ENCODE assay signal across 18 cellular contexts in genomic region chr15:92579486-92579885, GRCh38.
DNase-seq lines count a peak whose midpoint lies in the region; ATAC-seq and TF ChIP-seq lines count a peak whose summit lies in the region.
"Had no signal": no experiment of that assay in that cellular context is flagged by ENCODE, and none has a peak within 500 bp of the region (broad histone marks: within the 10 kb centered on the region; RNA-seq: fewer than 3 reads in every experiment).

No MANE protein-coding gene starts in this region.

- no peak overlapping the region for H3K4me3 Mint-ChIP-seq in activated CD8-positive, alpha-beta memory T cell treated with anti-CD3 and anti-CD28 coated beads, Interleukin-2, amount 10 ng/mL, durations not matched to agents 7 days and 5 days
- no peak overlapping the region for H3K4me3 Mint-ChIP-seq in osteocyte (ENCODE audit: unreplicated experiment)
- H3K4me3 Mint-ChIP-seq in Caco-2 (ENCODE audit: unreplicated experiment): no peak overlapping the region
- H3K4me3 Mint-ChIP-seq: CD14-positive monocyte; CD4-positive, alpha-beta memory T cell; GM23338; HFFc6 had no signal

- no peak overlapping the region for H3K27ac Mint-ChIP-seq in activated CD8-positive, alpha-beta memory T cell treated with anti-CD3 and anti-CD28 coated beads, Interleukin-2, amount 10 ng/mL, durations not matched to agents 7 days and 5 days
- H3K27ac Mint-ChIP-seq in osteocyte (ENCODE audit: unreplicated experiment): no peak overlapping the region
- no peak overlapping the region for H3K27ac Mint-ChIP-seq in Caco-2 (ENCODE audit: unreplicated experiment)
- H3K27ac Mint-ChIP-seq: CD4-positive, alpha-beta memory T cell; GM23338; HFFc6 had no signal

- TF ChIP-seq CTCF in coronary artery (IDR thresholded peaks at IDR 0.05): no peak
- no peak for TF ChIP-seq CTCF in osteocyte (IDR thresholded peaks at IDR 0.05)
- TF ChIP-seq CTCF in Caco-2 (IDR thresholded peaks at IDR 0.05; ENCODE audit: insufficient read depth in 1 of 2, low read depth in 1 of 2, low read length in 1 of 2, severe bottlenecking in 1 of 2, unreplicated experiment in 1 of 2): no peak

- no peaks in the 10 kb centered on the region for H3K9me3 Mint-ChIP-seq in activated CD8-positive, alpha-beta memory T cell treated with anti-CD3 and anti-CD28 coated beads, Interleukin-2, amount 10 ng/mL, durations not matched to agents 7 days and 5 days (ENCODE audit: low read depth)
- no peaks in the 10 kb centered on the region for H3K9me3 Mint-ChIP-seq in osteocyte (ENCODE audit: unreplicated experiment)
- H3K9me3 Mint-ChIP-seq in Caco-2 (ENCODE audit: unreplicated experiment): no peaks in the 10 kb centered on the region
- H3K9me3 Mint-ChIP-seq: CD4-positive, alpha-beta memory T cell had no signal

- DNase-seq in activated CD8-positive, alpha-beta memory T cell treated with anti-CD3 and anti-CD28 coated beads, Interleukin-2, amount 10 ng/mL, durations not matched to agents 7 days and 5 days: peak; percentile 30
- no peak for DNase-seq in activated CD8-positive, alpha-beta memory T cell treated with anti-CD3 and anti-CD28 coated beads, Interleukin-2, amount 50 U/mL, for 4 hours
- DNase-seq in coronary artery (ENCODE audit: low spot score): peak; percentile 65
- DNase-seq in osteocyte (ENCODE audit: extremely low spot score, unreplicated experiment): peak; percentile 70
- no peak for DNase-seq in mucosa of gallbladder (ENCODE audit: low spot score)
- no peak for DNase-seq in stimulated activated CD4-positive, alpha-beta T cell treated with anti-CD3 and anti-CD28 coated beads, Interleukin-2, amount 100 ng/mL, for 24 hours
- no peak for DNase-seq in Caco-2
- DNase-seq: 8988T; Calu3; CD4-positive, alpha-beta memory T cell; DMS79 treated with DMSO at 0.1 percent for 48 hours; GF-D8; HFFc6 had no signal

- H3K4me3 ChIP-seq in coronary artery (no peak overlapping the region), Caco-2 (ENCODE audit: low read depth, low read length) (no peak overlapping the region)
- H3K4me3 ChIP-seq: BLaER1, GM23338 had no signal

- H3K4me1 Mint-ChIP-seq in activated CD8-positive, alpha-beta memory T cell treated with anti-CD3 and anti-CD28 coated beads, Interleukin-2, amount 10 ng/mL, durations not matched to agents 7 days and 5 days: no peaks in the 10 kb centered on the region
- no peaks in the 10 kb centered on the region for H3K4me1 Mint-ChIP-seq in osteocyte (ENCODE audit: unreplicated experiment)
- H3K4me1 Mint-ChIP-seq in Caco-2 (ENCODE audit: low read depth, unreplicated experiment): no peaks in the 10 kb centered on the region
- H3K4me1 Mint-ChIP-seq: CD4-positive, alpha-beta memory T cell; GM23338 had no signal

- H3K27me3 ChIP-seq in Caco-2 (replicated peaks; ENCODE audit: control insufficient read depth, insufficient read depth, low read length): no peaks in the 10 kb centered on the region
- H3K27me3 ChIP-seq: BLaER1 had no signal

- intact Hi-C loops in Caco-2 (cut with micrococcal nuclease; ENCODE audit: unreplicated experiment): no loop called here

- no peak overlapping the region for H3K27ac ChIP-seq in coronary artery
- H3K27ac ChIP-seq: BLaER1 had no signal

- BruUV-seq in Caco-2 (replicated peaks; lab: Mats Ljungman, UMichigan): no TSS peak

- POLR2A ChIA-PET in Caco-2 (lab: Charles Lee): no interaction called here

- no peak for ATAC-seq in activated CD8-positive, alpha-beta memory T cell treated with anti-CD3 and anti-CD28 coated beads, Interleukin-2, amount 10 ng/mL, durations not matched to agents 7 days and 5 days
- ATAC-seq: GM23338, HCT116, HepG2 had no signal

- no peaks in the 10 kb centered on the region; the same call in 1 of the 2 replicates for H3K9me3 ChIP-seq in Caco-2
- H3K9me3 ChIP-seq: BLaER1 had no signal

- no peaks in the 10 kb centered on the region for H3K4me1 ChIP-seq in Caco-2
- H3K4me1 ChIP-seq: BLaER1 had no signal

- no peaks in the 10 kb centered on the region for H3K36me3 Mint-ChIP-seq in activated CD8-positive, alpha-beta memory T cell treated with anti-CD3 and anti-CD28 coated beads, Interleukin-2, amount 10 ng/mL, durations not matched to agents 7 days and 5 days
- no peaks in the 10 kb centered on the region for H3K36me3 Mint-ChIP-seq in osteocyte (ENCODE audit: unreplicated experiment)
- H3K36me3 Mint-ChIP-seq in Caco-2 (ENCODE audit: insufficient read depth, unreplicated experiment): no peaks in the 10 kb centered on the region
- H3K36me3 Mint-ChIP-seq: CD14-positive monocyte; CD4-positive, alpha-beta memory T cell had no signal

- H3K27me3 Mint-ChIP-seq in activated CD8-positive, alpha-beta memory T cell treated with anti-CD3 and anti-CD28 coated beads, Interleukin-2, amount 10 ng/mL, durations not matched to agents 7 days and 5 days: peaks cover 8% of the 10 kb centered on the region
- peaks cover 49% of the 10 kb centered on the region for H3K27me3 Mint-ChIP-seq in osteocyte (ENCODE audit: unreplicated experiment)
- H3K27me3 Mint-ChIP-seq in Caco-2 (ENCODE audit: insufficient read depth, unreplicated experiment): peaks cover under 1% of the 10 kb centered on the region

- no peaks in the 10 kb centered on the region for H3K36me3 ChIP-seq in Caco-2 (ENCODE audit: control insufficient read depth, insufficient read depth, low read length)
- H3K36me3 ChIP-seq: BLaER1 had no signal

- CTCF ChIA-PET in activated CD8-positive, alpha-beta memory T cell treated with anti-CD3 and anti-CD28 coated beads, Interleukin-2, amount 10 ng/mL, durations not matched to agents 7 days and 5 days (lab: Charles Lee): no interaction called here
- CTCF ChIA-PET in Caco-2 (lab: Charles Lee): no interaction called here

Comparison
In these comparisons a context has a peak if more than half of its experiments do, and no peak if none do; other contexts are left out.
1. DNase-seq: peak in activated CD8-positive, alpha-beta memory T cell treated with anti-CD3 and anti-CD28 coated beads, Interleukin-2, amount 10 ng/mL, durations not matched to agents 7 days and 5 days (single experiment), coronary artery (single experiment) and osteocyte (single experiment); none in activated CD8-positive, alpha-beta memory T cell treated with anti-CD3 and anti-CD28 coated beads, Interleukin-2, amount 50 U/mL, for 4 hours (single experiment), mucosa of gallbladder (single experiment), stimulated activated CD4-positive, alpha-beta T cell treated with anti-CD3 and anti-CD28 coated beads, Interleukin-2, amount 100 ng/mL, for 24 hours (0 of 2) and Caco-2 (0 of 2).